ENCODE assay signal across 13 cellular contexts in genomic region chr22:18157714-18158028, GRCh38. TPM values are rescaled to one million over a fixed set of nuclear protein-coding genes. Genes with fewer than 3 reads are reported as not detected.
DNase-seq lines count a peak whose midpoint lies in the region; ATAC-seq and TF ChIP-seq lines count a peak whose summit lies in the region.
"Had no signal": no experiment of that assay in that cellular context is flagged by ENCODE, and none has a peak within 500 bp of the region (broad histone marks: within the 10 kb centered on the region; RNA-seq: fewer than 3 reads in every experiment).

No MANE protein-coding gene starts in this region.

- H3K36me3 ChIP-seq in breast epithelium (no peaks in the 10 kb centered on the region), esophagus muscularis mucosa (peaks cover 0 to 11% (median 0%) of the 10 kb centered on the region in 4 donors), psoas muscle (ENCODE audit: insufficient read depth in 1 of 2, low read depth in 1 of 2) (no peaks in the 10 kb centered on the region), aorta (ENCODE audit: control insufficient read depth in 1 of 2, insufficient read depth in 2 of 2, low read length in 1 of 2) (no peaks in the 10 kb centered on the region)
- H3K36me3 ChIP-seq: adrenal gland had no signal

- BruUV-seq in MCF 10A (replicated peaks; lab: Mats Ljungman, UMichigan), result no TSS peak

- no peaks in the 10 kb centered on the region for H3K27me3 ChIP-seq in breast epithelium
- no peaks in the 10 kb centered on the region for H3K27me3 ChIP-seq in esophagus muscularis mucosa
- no peaks in the 10 kb centered on the region for H3K27me3 ChIP-seq in psoas muscle (ENCODE audit: insufficient read depth in 3 of 3, low read length in 2 of 3)
- no peaks in the 10 kb centered on the region for H3K27me3 ChIP-seq in aorta (ENCODE audit: control insufficient read depth in 1 of 2, insufficient read depth in 2 of 2, low read length in 1 of 2)
- H3K27me3 ChIP-seq: adrenal gland, left lung had no signal

- TF ChIP-seq CTCF in breast epithelium (IDR thresholded peaks at IDR 0.05) (no peak), MCF 10A (IDR thresholded peaks at IDR 0.05; ENCODE audit: unreplicated experiment) (no peak), esophagus muscularis mucosa (IDR thresholded peaks at IDR 0.05) (no peak), psoas muscle (IDR thresholded peaks at IDR 0.05) (no peak)

- TF ChIP-seq POLR2A in breast epithelium (IDR thresholded peaks at IDR 0.05) (no peak), esophagus muscularis mucosa (IDR thresholded peaks at IDR 0.05; ENCODE audit: low read depth) (no peak)

- H3K9me3 Mint-ChIP-seq in MCF 10A (ENCODE audit: unreplicated experiment), result no peaks in the 10 kb centered on the region
- H3K9me3 Mint-ChIP-seq: nephron progenitor cell had no signal

- no peak for DNase-seq in breast epithelium (ENCODE audit: low spot score in 2 of 2)
- DNase-seq in MCF 10A (ENCODE audit: unreplicated experiment), result no peak
- no peak for DNase-seq in esophagus muscularis mucosa (ENCODE audit: extremely low spot score)
- DNase-seq in psoas muscle, result no peak
- no peak for DNase-seq in aorta
- no peak for DNase-seq in SKM-1 treated with dmso at 0.1 percent for 144 hours (lab: John Stamatoyannopoulos, UW; ENCODE audit: unreplicated experiment)
- no peak for DNase-seq in 8988T
- no peak for DNase-seq in ureter (ENCODE audit: low spot score)
- DNase-seq: activated CD4-positive, alpha-beta T cell treated with anti-CD3 and anti-CD28 coated beads for 1 hour; left lung had no signal

- H3K27me3 Mint-ChIP-seq in MCF 10A (ENCODE audit: insufficient read depth, unreplicated experiment), result no peaks in the 10 kb centered on the region

- TF ChIP-seq EP300 in esophagus muscularis mucosa (IDR thresholded peaks at IDR 0.05), result no peak

- ATAC-seq in psoas muscle (no peak), aorta (ENCODE audit: low FRiP score) (peak; percentile 21)

- no peak overlapping the region for H3K27ac Mint-ChIP-seq in MCF 10A (ENCODE audit: low read depth, unreplicated experiment)
- H3K27ac Mint-ChIP-seq: nephron progenitor cell had no signal

- peaks cover 0 to 11% of the 10 kb centered on the region in 2 donors for H3K4me1 ChIP-seq in breast epithelium
- H3K4me1 ChIP-seq in esophagus muscularis mucosa, result peaks cover 8 to 19% (median 14%) of the 10 kb centered on the region in 4 donors
- H3K4me1 ChIP-seq in psoas muscle, result no peaks in the 10 kb centered on the region
- H3K4me1 ChIP-seq in aorta (ENCODE audit: control insufficient read depth in 1 of 2, insufficient read depth in 2 of 2, low read length in 2 of 2), result no peaks in the 10 kb centered on the region
- H3K4me1 ChIP-seq: adrenal gland, left lung had no signal

- CTCF ChIA-PET in MCF 10A (lab: Yijun Ruan, JAX), result interaction anchor here (0.6 to 1.4 kb wide), 6 partner anchors 13 to 1209 kb away, joined by 3 to 5 read pairs (median 3); no protein-coding TSS in a partner anchor

- H3K9me3 ChIP-seq in breast epithelium (no peaks in the 10 kb centered on the region), esophagus muscularis mucosa (no peaks in the 10 kb centered on the region), psoas muscle (no peaks in the 10 kb centered on the region), aorta (ENCODE audit: control insufficient read depth, low read length) (no peaks in the 10 kb centered on the region)
- H3K9me3 ChIP-seq: adrenal gland, left lung had no signal

- no peak overlapping the region for H3K4me3 Mint-ChIP-seq in MCF 10A (ENCODE audit: unreplicated experiment)
- H3K4me3 Mint-ChIP-seq: nephron progenitor cell had no signal

- intact Hi-C loops in breast epithelium (cut with DNase I; ENCODE audit: low total_unique reads), result no loop called here
- intact Hi-C loops in MCF 10A (cut with micrococcal nuclease), result no loop called here
- intact Hi-C loops in esophagus muscularis mucosa (cut with DNase I), result no loop called here
- intact Hi-C loops in psoas muscle (cut with DNase I), result no loop called here
- intact Hi-C loops in aorta (cut with DNase I), result no loop called here

- no peaks in the 10 kb centered on the region for H3K36me3 Mint-ChIP-seq in MCF 10A (ENCODE audit: insufficient read depth, unreplicated experiment)

- POLR2A ChIA-PET in MCF 10A (lab: Yijun Ruan, JAX), result no interaction called here

- 80% methylated on average over 11 of the region's 12 CpGs for WGBS in esophagus muscularis mucosa
- 47 to 72% (median 62%) methylated on average over 12 of the region's 12 CpGs for WGBS in psoas muscle, 3 donors
- 52 to 74% methylated on average over 12 of the region's 12 CpGs for WGBS in aorta, 2 donors

- peaks cover 5% of the 10 kb centered on the region for H3K4me1 Mint-ChIP-seq in MCF 10A (ENCODE audit: insufficient read depth, unreplicated experiment)

- peak overlapping the region; percentile 57 to 88 for H3K27ac ChIP-seq in breast epithelium
- peak overlapping the region; percentile 1 to 68 (median 46) for H3K27ac ChIP-seq in esophagus muscularis mucosa (replicated peaks in 1 of 4)
- H3K27ac ChIP-seq in psoas muscle, result peak overlapping the region; percentile 30
- no peak overlapping the region for H3K27ac ChIP-seq in aorta (ENCODE audit: low read depth in 1 of 2, low read length in 2 of 2)
- H3K27ac ChIP-seq: left lung had no signal

- peak overlapping the region in 1 of 3 donors; percentile 41 for H3K4me3 ChIP-seq in breast epithelium
- H3K4me3 ChIP-seq in esophagus muscularis mucosa, result no peak overlapping the region
- H3K4me3 ChIP-seq in psoas muscle, result no peak overlapping the region
- H3K4me3 ChIP-seq in aorta (ENCODE audit: low read length in 2 of 2), result no peak overlapping the region
- H3K4me3 ChIP-seq: adrenal gland, GM12878, left lung had no signal

RNA-seq across cellular contexts. Expression of gene USP18, which starts 7.7 kb away (rescaled TPM):
- 10 to 100 TPM in 2 of 3 donors, 1 to 10 TPM in 1; 5.9 to 49.9 (median 11.1) TPM for total RNA-seq in breast epithelium
- 2.1 TPM in 2 replicates for total RNA-seq in MCF 10A (2022)
- total RNA-seq in esophagus muscularis mucosa, result 1 to 10 TPM; 3.8 to 8.7 (median 6.2) TPM
- 1 to 10 TPM; 1.4 to 4.7 (median 2.6) TPM for total RNA-seq in psoas muscle
- polyA plus RNA-seq in psoas muscle, result 1 to 10 TPM; 1.6 to 4.8 (median 3.2) TPM
- total RNA-seq in aorta, result 1 to 10 TPM; 4.3 to 4.4 TPM
- polyA plus RNA-seq in aorta, result 1 to 10 TPM; 1.3 to 3.0 TPM
- total RNA-seq in ureter, result 5.3 TPM

RNA-seq across cellular contexts. Expression of gene TUBA8, which starts 47.1 kb away (rescaled TPM):
- total RNA-seq in breast epithelium (10 to 100 TPM in 1 of 3 donors, 1 to 10 TPM in 2; 1.6 to 14.7 (median 2.9) TPM), MCF 10A (2022) (0.66 TPM in 1 of 2 replicates, not detected in the other), esophagus muscularis mucosa (10 to 100 TPM in 3 of 4 donors, 1 to 10 TPM in 1; 7.5 to 16.5 (median 14.0) TPM), psoas muscle (100 to 1,000 TPM in 3 of 4 donors, 10 to 100 TPM in 1; 80.2 to 150 (median 118) TPM), aorta (1 to 10 TPM; 2.6 to 3.1 TPM), ureter (2.6 TPM)
- polyA plus RNA-seq in psoas muscle (100 to 1,000 TPM in 2 of 3 donors, 10 to 100 TPM in 1; 38.8 to 142 (median 115) TPM), aorta (1 to 10 TPM; 1.6 to 2.7 TPM)

Comparison
In these comparisons a context has a peak if more than half of its experiments do, and no peak if none do; other contexts are left out.
1. H3K27ac ChIP-seq: peak in breast epithelium (2 of 2), esophagus muscularis mucosa (4 of 4) and psoas muscle (single experiment); none in aorta (0 of 2).
2. RNA of gene TUBA8, which starts 47.1 kb away (total RNA-seq): 80.2 to 150 TPM in psoas muscle; 7.5 to 16.5 TPM in esophagus muscularis mucosa, 2.6 to 3.1 TPM in aorta, 1.6 to 14.7 TPM in breast epithelium, 2.6 TPM in ureter (single experiment) and 0.66 TPM in MCF 10A; every median in the first group is over 4 times any median in the second.